ENCODE assay signal across 8 cellular contexts in genomic region chr4:140755811-140756291, GRCh38. TPM values are rescaled to one million over a fixed set of nuclear protein-coding genes. Genes with fewer than 3 reads are reported as not detected.
A peak's percentile ranks its signal among the peaks of the same experiment; 100 is the strongest.
DNase-seq lines count a peak whose midpoint lies in the region; ATAC-seq and TF ChIP-seq lines count a peak whose summit lies in the region.

No MANE protein-coding gene starts in this region.

- H3K36me3 ChIP-seq in GM23338 (ENCODE audit: insufficient read depth) (no peaks in the 10 kb centered on the region), KMS-11 (ENCODE audit: insufficient read depth) (no peaks in the 10 kb centered on the region), adrenal gland (replicated peaks in 1 of 2) (no peaks in the 10 kb centered on the region), trophoblast cell (ENCODE audit: control insufficient read depth in 1 of 2, insufficient read depth in 2 of 2, low read length in 2 of 2) (peaks cover 3% of the 10 kb centered on the region in 2 experiments)

- peak overlapping the region; percentile 96 for H4K8ac ChIP-seq in trophoblast cell (ENCODE audit: low read depth, low read length)

- H3K4ac ChIP-seq in trophoblast cell (ENCODE audit: low read depth, low read length), result peak overlapping the region; percentile 99

- peak overlapping the region; percentile 75 for H2BK120ac ChIP-seq in trophoblast cell (ENCODE audit: insufficient read depth, low read length, poor library complexity)

- H2AFZ ChIP-seq in GM23338 (peak overlapping the region; percentile 13), KMS-11 (ENCODE audit: low read depth) (peak overlapping the region; percentile 100), trophoblast cell (ENCODE audit: insufficient read depth, low read length, poor library complexity) (peak overlapping the region; percentile 98)

- H3K9me3 Mint-ChIP-seq in GM23338, result no peaks in the 10 kb centered on the region

- peak overlapping the region; percentile 100 for H3K18ac ChIP-seq in trophoblast cell (ENCODE audit: low read length)

- H3F3A ChIP-seq in GM23338 (replicated peaks; ENCODE audit: low read depth), result no peaks in the 10 kb centered on the region

- TF ChIP-seq POLR2A in adrenal gland (IDR thresholded peaks at IDR 0.05), result no peak

- H3K4me3 ChIP-seq in GM23338 (peak overlapping the region; percentile 57), KMS-11 (IDR thresholded peaks at IDR 0.05; ENCODE audit: insufficient read depth, low read depth, low read length) (no peak overlapping the region), adrenal gland (peak overlapping the region; percentile 26 to 86 (median 44)), trophoblast cell (ENCODE audit: low read depth, low read length) (peak overlapping the region; percentile 100)

- H4K12ac ChIP-seq in trophoblast cell (ENCODE audit: low read depth, low read length), result peak overlapping the region; percentile 99

- intact Hi-C loops in adrenal gland (cut with DNase I) (no loop called here), left ventricle myocardium superior (cut with micrococcal nuclease) (no loop called here)

- no peak overlapping the region for H3K27ac ChIP-seq in GM23338 (ENCODE audit: low read depth)
- H3K27ac ChIP-seq in KMS-11, result peak overlapping the region; percentile 75
- peak overlapping the region; percentile 37 to 98 (median 79) for H3K27ac ChIP-seq in adrenal gland
- H3K27ac ChIP-seq in trophoblast cell (ENCODE audit: low read depth, low read length), result peak overlapping the region; percentile 94

- peak overlapping the region; percentile 73 for H3K4me3 Mint-ChIP-seq in GM23338

- TF ChIP-seq CTCF in GM23338 (conservative IDR thresholded peaks at IDR 0.05; ENCODE audit: low read depth in 2 of 2), result no peak
- no peak for TF ChIP-seq CTCF in KMS-11 (conservative IDR thresholded peaks at IDR 0.05; ENCODE audit: low read depth, low read length)
- peak in 1 of 6 experiments; percentile 17 for TF ChIP-seq CTCF in adrenal gland (IDR thresholded peaks at IDR 0.05)

- H3K14ac ChIP-seq in trophoblast cell (ENCODE audit: low read length), result peak overlapping the region; percentile 79

- H3K4me1 Mint-ChIP-seq in GM23338, result peaks cover 11% of the 10 kb centered on the region

- H3K36me3 Mint-ChIP-seq in GM23338 (ENCODE audit: low read depth), result no peaks in the 10 kb centered on the region

- H4K20me1 ChIP-seq in GM23338 (replicated peaks; ENCODE audit: insufficient read depth), result peaks cover 8% of the 10 kb centered on the region; the same call in 1 of the 2 replicates
- no peaks in the 10 kb centered on the region for H4K20me1 ChIP-seq in KMS-11 (ENCODE audit: insufficient read depth)

- peak overlapping the region; percentile 97 for H2BK12ac ChIP-seq in trophoblast cell (ENCODE audit: low read length)

- H3K9me3 ChIP-seq in adrenal gland (replicated peaks in 1 of 3) (no peaks in the 10 kb centered on the region), trophoblast cell (ENCODE audit: insufficient read depth, low read depth, low read length) (no peaks in the 10 kb centered on the region)

- no peak overlapping the region for H3K27ac Mint-ChIP-seq in GM23338

- peak overlapping the region; percentile 100 for H2AK5ac ChIP-seq in trophoblast cell (ENCODE audit: low read length)

- peaks cover 17% of the 10 kb centered on the region for H3K79me1 ChIP-seq in trophoblast cell (ENCODE audit: low read length)

- ATAC-seq in GM23338 (peak; percentile 52), left ventricle myocardium superior (peak; percentile 54)

- H3K4me2 ChIP-seq in GM23338, result peak overlapping the region; percentile 75
- H3K4me2 ChIP-seq in KMS-11, result peak overlapping the region; percentile 98
- H3K4me2 ChIP-seq in trophoblast cell (ENCODE audit: low read length), result peak overlapping the region; percentile 88

- peaks cover 35% of the 10 kb centered on the region for H3K27me3 Mint-ChIP-seq in GM23338 (ENCODE audit: insufficient read depth, low read depth, poor library complexity)

- 0% methylated on average over 10 to 62 of the region's 62 CpGs; no CpG with 5 or more reads in 1 of the 4 donors for WGBS in adrenal gland, 4 donors
- WGBS in trophoblast cell (ENCODE audit: extremely low coverage, insufficient coverage, insufficient read length), result no CpG with 5 or more reads among the region's 62 CpGs

- H3K27me3 ChIP-seq in GM23338 (ENCODE audit: insufficient read depth), result peaks cover 95% of the 10 kb centered on the region
- H3K27me3 ChIP-seq in KMS-11 (ENCODE audit: insufficient read depth, low read depth), result no peaks in the 10 kb centered on the region
- H3K27me3 ChIP-seq in adrenal gland, result no peaks in the 10 kb centered on the region
- H3K27me3 ChIP-seq in trophoblast cell (ENCODE audit: insufficient read depth, low read length), result no peaks in the 10 kb centered on the region

- H2BK5ac ChIP-seq in trophoblast cell (ENCODE audit: low read depth, low read length, poor library complexity), result peak overlapping the region; percentile 98

- H3K23ac ChIP-seq in trophoblast cell (ENCODE audit: low read length), result peak overlapping the region; percentile 93

- no peaks in the 10 kb centered on the region for H3K9me2 ChIP-seq in GM23338 (ENCODE audit: insufficient read depth)

- peaks cover 5% of the 10 kb centered on the region; the same call in 1 of the 2 replicates for H3K4me1 ChIP-seq in GM23338 (ENCODE audit: insufficient read depth)
- H3K4me1 ChIP-seq in KMS-11 (ENCODE audit: low read depth, poor library complexity, severe bottlenecking), result peaks cover 26% of the 10 kb centered on the region
- H3K4me1 ChIP-seq in adrenal gland (replicated peaks in 1 of 2), result peaks cover 0 to 17% of the 10 kb centered on the region in 2 donors
- peaks cover 3 to 7% of the 10 kb centered on the region in 2 experiments for H3K4me1 ChIP-seq in trophoblast cell (ENCODE audit: control insufficient read depth in 1 of 2, insufficient read depth in 2 of 2, low read length in 2 of 2)

- peak; percentile 62 for DNase-seq in activated effector memory CD4-positive, alpha-beta T cell treated with anti-CD3 and anti-CD28 coated beads, Interleukin-2, amount 50 U/mL, for 16 hours
- DNase-seq in activated effector memory CD4-positive, alpha-beta T cell treated with Interleukin-2 at 50 U/mL for 16 hours, result no peak
- DNase-seq in GM23338 (ENCODE audit: low spot score) (peak; percentile 60), adrenal gland (peak; percentile 56 to 71 (median 61)), left ventricle myocardium superior (peak; percentile 78), trophoblast cell (peak; percentile 43 to 66), NAMALWA (ENCODE audit: low spot score) (no peak)

- H3K9ac ChIP-seq in KMS-11, result peak overlapping the region; percentile 91
- H3K9ac ChIP-seq in trophoblast cell (ENCODE audit: low read length), result peak overlapping the region; percentile 99

- peak overlapping the region; percentile 96 for H4K91ac ChIP-seq in trophoblast cell (ENCODE audit: low read depth, low read length)

- H3K79me2 ChIP-seq in GM23338 (replicated peaks; ENCODE audit: insufficient read depth) (no peaks in the 10 kb centered on the region), KMS-11 (ENCODE audit: insufficient read depth, low read depth) (no peaks in the 10 kb centered on the region), trophoblast cell (ENCODE audit: control insufficient read depth, insufficient read depth, low read length, poor library complexity) (peaks cover 15% of the 10 kb centered on the region)

TF ChIP-seq in GM23338, 12 proteins besides CTCF, POLR2A, EP300 and RAD21:
- TF ChIP-seq ETS1 (IDR thresholded peaks at IDR 0.05) (no peak), CREB1 (CRISPR knock-in tag; IDR thresholded peaks at IDR 0.05; ENCODE audit: low read depth) (no peak), JUNB (IDR thresholded peaks at IDR 0.05; ENCODE audit: unreplicated experiment) (no peak), REST (IDR thresholded peaks at IDR 0.05; ENCODE audit: unreplicated experiment) (no peak), EZH2 (IDR thresholded peaks at IDR 0.05; ENCODE audit: low read depth, unreplicated experiment) (peak; percentile 5)

RNA-seq across cellular contexts. Expression of gene TBC1D9, which starts 0.3 kb away (rescaled TPM):
- 0.56 and 0.66 TPM in 2 replicates for total RNA-seq in GM23338 (2014; rRNA removed; shearing (Covaris generic))
- polyA plus RNA-seq in GM23338 (2016; fragmentation: Nextera tagmentation; extraction: Ambion mirVana) (0.03 and 0.19 TPM in 2 replicates), adrenal gland (10 to 100 TPM in 1 of 3 donors, 1 to 10 TPM in 2; 3.8 to 14.4 (median 7.5) TPM)
- total RNA-seq in adrenal gland (10 to 100 TPM in 7 of 8 donors, 1 to 10 TPM in 1; 8.2 to 27.7 (median 16.3) TPM), left ventricle myocardium superior (12.8 TPM)
- polyA plus RNA-seq in trophoblast cell (2013), result 21.6 and 23.5 TPM in 2 replicates

Comparison
In these comparisons a context has a peak if more than half of its experiments do, and no peak if none do; other contexts are left out.
1. DNase-seq: peak in activated effector memory CD4-positive, alpha-beta T cell treated with anti-CD3 and anti-CD28 coated beads, Interleukin-2, amount 50 U/mL, for 16 hours (single experiment), GM23338 (single experiment), adrenal gland (7 of 7), left ventricle myocardium superior (single experiment) and trophoblast cell (2 of 2); none in activated effector memory CD4-positive, alpha-beta T cell treated with Interleukin-2 at 50 U/mL for 16 hours (single experiment) and NAMALWA (single experiment).
2. H2AFZ ChIP-seq: peak in every context shown above with its lines; median percentile 100 in KMS-11; 98 in trophoblast cell; 13 in GM23338.
3. Peak in every context shown above with its lines, with median percentiles within 50 percentile points of each other: H3K4me2 ChIP-seq.